8 cellular contexts compared by ENCODE assay signal in the genomic region with DNA sequence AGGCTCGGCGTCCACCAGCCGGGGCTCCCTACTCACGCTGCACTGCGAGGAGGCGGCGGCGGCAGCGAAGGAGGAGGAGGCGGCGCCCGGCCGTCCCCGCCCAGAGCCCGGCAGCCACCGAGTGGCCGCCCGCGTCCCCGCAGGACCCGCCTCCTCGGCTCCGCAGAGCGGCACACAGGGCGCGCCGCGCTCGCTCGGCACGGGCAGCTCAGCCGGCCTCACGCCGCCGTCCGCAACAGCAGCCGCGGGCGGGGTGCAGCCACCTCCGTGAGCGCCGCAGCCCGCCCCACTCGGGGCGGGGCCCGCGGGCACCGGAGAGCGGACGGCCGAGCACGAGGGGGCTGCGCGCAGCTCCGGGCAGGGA. TPM values are rescaled to one million over a fixed set of nuclear protein-coding genes. Genes with fewer than 3 reads are reported as not detected.
DNase-seq lines count a peak whose midpoint lies in the region; ATAC-seq and TF ChIP-seq lines count a peak whose summit lies in the region.

Gene ATP2B1 (minus strand): TSS at position 46 of the 364 bp plus-strand sequence. CDS start 52,952 bp downstream, outside the sequence.

- H3K9me3 ChIP-seq in lung (ENCODE audit: control insufficient read depth in 2 of 2, insufficient read depth in 1 of 2, low read length in 1 of 2) = no peaks in the 10 kb centered on the region

- H3K4me3 ChIP-seq in BJ (ENCODE audit: low read depth, low read length) (peak within 1 kb of the TSS; percentile 98), lung (peak within 1 kb of the TSS; percentile 90)

- peak within 1 kb of the TSS; percentile 94 for H3K4me3 Mint-ChIP-seq in activated CD8-positive, alpha-beta T cell treated with anti-CD3 and anti-CD28 coated beads for 36 hours

- peak; percentile 62 for ATAC-seq in HG03432 (IDR thresholded peaks at IDR 0.05; ENCODE audit: unreplicated experiment)
- ATAC-seq in activated CD8-positive, alpha-beta T cell treated with anti-CD3 and anti-CD28 coated beads for 36 hours = peak; percentile 67
- peak; percentile 83 for ATAC-seq in lung (ENCODE audit: insufficient read depth, low FRiP score)

- intact Hi-C loops in activated CD8-positive, alpha-beta T cell treated with anti-CD3 and anti-CD28 coated beads for 36 hours (cut with micrococcal nuclease) = loop anchor here (5.0 kb wide), 2 partner anchors 46 to 154 kb away; no protein-coding TSS in a partner anchor

- H3K36me3 Mint-ChIP-seq in activated CD8-positive, alpha-beta T cell treated with anti-CD3 and anti-CD28 coated beads for 36 hours (ENCODE audit: low read depth) = no peaks in the 10 kb centered on the region

- POLR2A ChIA-PET in BJ (lab: Charles Lee) = interaction anchor here (0.5 to 0.6 kb wide), 3 partner anchors 80 to 1341 kb away, joined by 3 read pairs; no protein-coding TSS in a partner anchor
- POLR2A ChIA-PET in activated CD8-positive, alpha-beta T cell treated with anti-CD3 and anti-CD28 coated beads for 36 hours (lab: Charles Lee) = interaction anchor here (0.6 to 2.8 kb wide), 17 partner anchors 9 to 241 kb away, joined by 3 to 13 read pairs (median 4); partner anchors contain the start of gene POC1B

- H3K27ac Mint-ChIP-seq in activated CD8-positive, alpha-beta T cell treated with anti-CD3 and anti-CD28 coated beads for 36 hours = peak within 1 kb of the TSS; percentile 94

- H3K27me3 ChIP-seq in BJ (ENCODE audit: control insufficient read depth, insufficient read depth, low read length) (no peaks in the 10 kb centered on the region), lung (ENCODE audit: control insufficient read depth, insufficient read depth) (no peaks in the 10 kb centered on the region)

- TF ChIP-seq POLR2A in GM19193 (IDR thresholded peaks at IDR 0.05; ENCODE audit: extremely low read depth, insufficient read depth, insufficient read length) = peak; percentile 96

- peaks cover 0 to 2% of the 10 kb centered on the region in 2 donors for H3K4me1 ChIP-seq in lung (ENCODE audit: control insufficient read depth in 2 of 2, insufficient read depth in 2 of 2, low read length in 2 of 2)

- no peaks in the 10 kb centered on the region for H3K27me3 Mint-ChIP-seq in activated CD8-positive, alpha-beta T cell treated with anti-CD3 and anti-CD28 coated beads for 36 hours

- 0% methylated on average over 34 to 55 of the region's 55 CpGs for WGBS in lung, 2 donors

- H3K36me3 ChIP-seq in BJ (ENCODE audit: control insufficient read depth, insufficient read depth, low read length) (no peaks in the 10 kb centered on the region), lung (ENCODE audit: control insufficient read depth in 2 of 2, insufficient read depth in 2 of 2, low read length in 2 of 2) (no peaks in the 10 kb centered on the region)

- H3K27ac ChIP-seq in lung (ENCODE audit: low read depth in 1 of 2, low read length in 1 of 2) = peak within 1 kb of the TSS; percentile 99 to 100

- DNase-seq in BJ (ENCODE audit: low read depth) (no peak), NCI-H774 (lab: John Stamatoyannopoulos, UW) (peak; percentile 93), ecto neural progenitor cell (ENCODE audit: low spot score) (peak; percentile 93), lung (ENCODE audit: low spot score) (peak; percentile 85)
- DNase-seq in activated CD8-positive, alpha-beta T cell treated with anti-CD3 and anti-CD28 coated beads for 36 hours = peak; percentile 78
- peak; percentile 61 to 71 (median 62) for DNase-seq in stimulated activated CD4-positive, alpha-beta T cell treated with anti-CD3 and anti-CD28 coated beads, TNF-alpha, amount 100 ng/mL, for 48 hours (ENCODE audit: low read depth in 3 of 3)

- TF ChIP-seq CTCF in BJ (IDR thresholded peaks at IDR 0.05; ENCODE audit: insufficient read depth, low read depth, low read length) = no peak
- TF ChIP-seq CTCF in activated CD8-positive, alpha-beta T cell treated with anti-CD3 and anti-CD28 coated beads for 36 hours (IDR thresholded peaks at IDR 0.05) = no peak
- TF ChIP-seq CTCF in lung (IDR thresholded peaks at IDR 0.05; ENCODE audit: control extremely low read depth, extremely low read depth) = no peak

- peaks cover 34% of the 10 kb centered on the region for H3K4me1 Mint-ChIP-seq in activated CD8-positive, alpha-beta T cell treated with anti-CD3 and anti-CD28 coated beads for 36 hours (ENCODE audit: low read depth)

- H3K9me3 Mint-ChIP-seq in activated CD8-positive, alpha-beta T cell treated with anti-CD3 and anti-CD28 coated beads for 36 hours = peaks cover 3% of the 10 kb centered on the region

- CTCF ChIA-PET in BJ (lab: Yijun Ruan, JAX) = interaction anchor here (1.0 to 1.6 kb wide), 3 partner anchors 161 to 291 kb away, joined by 3 to 4 read pairs (median 4); no protein-coding TSS in a partner anchor
- CTCF ChIA-PET in activated CD8-positive, alpha-beta T cell treated with anti-CD3 and anti-CD28 coated beads for 36 hours (lab: Charles Lee) = interaction anchor here (1.1 to 1.3 kb wide), 2 partner anchors 134 to 166 kb away, joined by 3 to 4 read pairs; no protein-coding TSS in a partner anchor

RNA-seq across cellular contexts. Expression of gene ATP2B1, which starts in this region (rescaled TPM):
- polyA plus RNA-seq in BJ (2011; rRNA removed) = 12.8 and 34.4 TPM in 2 replicates
- 15.4 and 25.5 TPM in 2 replicates for polyA minus RNA-seq in BJ (2011; rRNA and poly(A)+ RNA removed)
- total RNA-seq in activated CD8-positive, alpha-beta T cell treated with anti-CD3 and anti-CD28 coated beads for 36 hours = 10 to 100 TPM; 20.8 to 26.2 TPM
- 100 to 1,000 TPM in 1 of 2 donors, 10 to 100 TPM in 1; 34.1 to 120 TPM for total RNA-seq in lung
- 10 to 100 TPM in 1 of 2 donors, 1 to 10 TPM in 1; 8.5 to 14.9 TPM for polyA plus RNA-seq in lung
